1 cellular context compared by ENCODE assay signal in genomic region chr20:33419140-33419974, GRCh38.
TF ChIP-seq lines count a peak whose summit lies in the region.

No MANE protein-coding gene starts in this region.

TF ChIP-seq in K562, 482 proteins besides CTCF, POLR2A, EP300 and RAD21 (continued from another document and continues in another):
- TF ChIP-seq TSHZ1 (CRISPR knock-in tag; IDR thresholded peaks at IDR 0.05): no peak
- 0 out of 2 replicates have a peak, but pooled peaks have one; percentile 31 for TF ChIP-seq STAT6 (CRISPR knock-in tag; IDR thresholded peaks at IDR 0.05)
- TF ChIP-seq ARID4B (CRISPR knock-in tag; IDR thresholded peaks at IDR 0.05): no peak; the same call in 1 of the 2 replicates
- TF ChIP-seq HINFP (tag; conservative IDR thresholded peaks at IDR 0.05; ENCODE audit: low read depth): no peak
- TF ChIP-seq TARDBP (IDR thresholded peaks at IDR 0.05): no peak
- TF ChIP-seq IRF9 (tag; IDR thresholded peaks at IDR 0.05): 0 out of 2 replicates have a peak, but pooled peaks have one; percentile 22
- no peak for TF ChIP-seq ZNF354B (CRISPR knock-in tag; IDR thresholded peaks at IDR 0.05)
- no peak for TF ChIP-seq BCOR (IDR thresholded peaks at IDR 0.05)
- no peak for TF ChIP-seq MTF1 (CRISPR knock-in tag; IDR thresholded peaks at IDR 0.05; ENCODE audit: borderline replicate concordance)
- TF ChIP-seq ZNF318 (IDR thresholded peaks at IDR 0.05; ENCODE audit: borderline replicate concordance in 1 of 2, low read depth in 1 of 2): no peak
- no peak for TF ChIP-seq NR4A1 (CRISPR knock-in tag; IDR thresholded peaks at IDR 0.05)
- no peak for TF ChIP-seq NR4A1 (tag; IDR thresholded peaks at IDR 0.05)
- no peak for TF ChIP-seq ZFP1 (CRISPR knock-in tag; IDR thresholded peaks at IDR 0.05)
- TF ChIP-seq SNRNP70 (optimal IDR thresholded peaks at IDR 0.05; ENCODE audit: low read depth, low read length): no peak
- TF ChIP-seq PCBP1 (IDR thresholded peaks at IDR 0.05; ENCODE audit: low read depth, low read length, poor library complexity, severe bottlenecking): no peak
- TF ChIP-seq UBTF (IDR thresholded peaks at IDR 0.05; ENCODE audit: borderline replicate concordance in 1 of 2, low read depth in 2 of 2, low read length in 2 of 2): peak in 1 of 2 experiments; percentile 68; a peak in 1 of 4 replicates
- no peak for TF ChIP-seq GABPB1 (CRISPR knock-in tag; IDR thresholded peaks at IDR 0.05)
- TF ChIP-seq DPF2 (IDR thresholded peaks at IDR 0.05): peak; percentile 91
- no peak for TF ChIP-seq SNIP1 (IDR thresholded peaks at IDR 0.05; ENCODE audit: low read depth)
- no peak for TF ChIP-seq ETV6 (IDR thresholded peaks at IDR 0.05; ENCODE audit: borderline replicate concordance in 1 of 2, low read depth in 2 of 2, low read length in 1 of 2)
- TF ChIP-seq ETV6 (CRISPR knock-in tag; IDR thresholded peaks at IDR 0.05; ENCODE audit: borderline replicate concordance): no peak
- TF ChIP-seq PYGO2 (tag; IDR thresholded peaks at IDR 0.05): 0 out of 2 replicates have a peak, but pooled peaks have one; percentile 32
- TF ChIP-seq POLR3A (IDR thresholded peaks at IDR 0.05; ENCODE audit: borderline replicate concordance, extremely low read depth, insufficient read depth, insufficient read length): no peak
- TF ChIP-seq ZNF77 (CRISPR knock-in tag; IDR thresholded peaks at IDR 0.05): no peak
- TF ChIP-seq POU5F1 (IDR thresholded peaks at IDR 0.05; ENCODE audit: borderline replicate concordance, low read depth, low read length, partially characterized antibody): no peak
- TF ChIP-seq EWSR1 (IDR thresholded peaks at IDR 0.05; ENCODE audit: borderline replicate concordance, low read depth, partially characterized antibody): no peak
- no peak for TF ChIP-seq HMGXB4 (CRISPR knock-in tag; IDR thresholded peaks at IDR 0.05)
